27 cellular contexts compared by ENCODE assay signal in genomic region chr1:27745466-27745865, GRCh38.
"Had no signal": no experiment of that assay in that cellular context is flagged by ENCODE, and none has a peak within 500 bp of the region (broad histone marks: within the 10 kb centered on the region; RNA-seq: fewer than 3 reads in every experiment).

No MANE protein-coding gene starts in this region.

- FAIRE-seq: colon, endometrium, islet of Langerhans, keratinocyte had no signal

- H3K9me3 ChIP-seq: esophagus squamous epithelium, gastrocnemius medialis, heart right ventricle, left lung, lower lobe of right lung had no signal

- H3K4me1 Mint-ChIP-seq: endodermal cell had no signal

- H3K9me3 Mint-ChIP-seq: effector memory CD8-positive, alpha-beta T cell; endodermal cell had no signal

- H3K27me3 Mint-ChIP-seq: effector memory CD8-positive, alpha-beta T cell had no signal

- H3K27ac ChIP-seq: coronary artery, dorsolateral prefrontal cortex, epithelial cell of prostate, esophagus squamous epithelium, gastrocnemius medialis, heart right ventricle, left lung, lower lobe of right lung had no signal

- H3K4me1 ChIP-seq: esophagus squamous epithelium, heart right ventricle, left lung, lower lobe of right lung had no signal

- H3K27me3 ChIP-seq: dorsolateral prefrontal cortex, esophagus squamous epithelium, gastrocnemius medialis, heart right ventricle, left lung had no signal

- H3K27ac Mint-ChIP-seq: endodermal cell had no signal

- H3K4me3 Mint-ChIP-seq: effector memory CD8-positive, alpha-beta T cell; endodermal cell had no signal

- ATAC-seq: effector memory CD8-positive, alpha-beta T cell; esophagus mucosa; gastrocnemius medialis; heart right ventricle; left cardiac atrium; left lung; left ventricle myocardium superior; lower lobe of right lung had no signal

- DNase-seq: dermis blood vessel endothelial cell; dorsolateral prefrontal cortex; effector CD8-positive, alpha-beta T cell; effector memory CD8-positive, alpha-beta T cell; endodermal cell; erythroblast; esophagus squamous epithelium; foreskin fibroblast; foreskin melanocyte; gastrocnemius medialis; glutamatergic neuron; head of caudate nucleus; heart right ventricle; hippocampal formation; left cardiac atrium; left lung; left ventricle myocardium superior; lower lobe of right lung; mesenchymal stem cell; midbrain had no signal

- H3K4me3 ChIP-seq: coronary artery, dorsolateral prefrontal cortex, esophagus squamous epithelium, gastrocnemius medialis, heart right ventricle, left lung, lower lobe of right lung had no signal
